18 cellular contexts compared by ENCODE assay signal in the genomic region with DNA sequence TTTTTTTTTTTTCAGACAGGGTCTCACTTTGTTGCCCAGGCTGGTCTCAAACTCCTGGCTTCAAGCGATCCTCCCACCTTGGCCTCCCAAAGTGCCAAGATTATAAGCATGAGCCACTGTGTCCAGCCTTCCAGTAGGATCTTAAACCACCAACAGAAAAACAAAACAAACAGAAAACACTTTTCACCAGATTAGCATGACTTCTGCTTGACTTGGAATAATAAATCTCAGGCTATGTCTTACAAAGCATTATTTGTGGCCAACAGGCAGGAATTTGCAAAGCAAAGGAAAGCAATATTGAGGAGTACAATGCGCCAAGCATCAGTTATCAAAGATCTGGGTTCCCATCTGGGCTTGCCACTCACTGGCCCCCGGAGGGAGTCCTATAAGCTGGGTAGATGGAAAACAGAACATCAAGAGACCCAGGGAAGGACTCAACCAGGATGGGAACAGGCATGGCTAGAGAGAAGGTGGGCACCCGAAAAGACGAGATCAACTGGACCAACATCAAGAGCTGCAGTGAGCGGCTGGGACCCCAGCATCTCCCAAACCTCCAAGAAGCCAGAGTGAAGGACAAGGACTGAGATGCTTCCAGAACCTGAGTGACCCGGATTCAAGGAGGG.
DNase-seq lines count a peak whose midpoint lies in the region; ATAC-seq, FAIRE-seq and TF ChIP-seq lines count a peak whose summit lies in the region.
"Had no signal": no experiment of that assay in that cellular context is flagged by ENCODE, and none has a peak within 500 bp of the region (broad histone marks: within the 10 kb centered on the region; RNA-seq: fewer than 3 reads in every experiment).

No MANE protein-coding gene starts in this region.

- intact Hi-C loops in endothelial cell of umbilical vein (cut with micrococcal nuclease): loop anchor here (2.0 kb wide), 4 partner anchors 199 to 555 kb away; a partner anchor contains a TSS

- dilution Hi-C loops in endothelial cell of umbilical vein (cut with MboI; ENCODE audit: extremely low pct_ligation_motif_present, low sequenced_read_pairs): no loop called here

- TF ChIP-seq CTCF in RWPE1 (conservative IDR thresholded peaks at IDR 0.05; ENCODE audit: low read depth) (no peak), endothelial cell of umbilical vein (IDR thresholded peaks at IDR 0.05; ENCODE audit: extremely low read depth in 1 of 2, insufficient read depth in 1 of 2, low read depth in 1 of 2, low read length in 2 of 2) (no peak), osteocyte (IDR thresholded peaks at IDR 0.05) (peak; percentile 10)

- peaks cover 50% of the 10 kb centered on the region for H3K4me1 ChIP-seq in endothelial cell of umbilical vein (ENCODE audit: control insufficient read depth, extremely low read depth, insufficient read depth, low read length)
- H3K4me1 ChIP-seq: BLaER1 treated with 17β-estradiol and CSF1 and Interleukin-3, amounts not matched to agents 10 nM and 100 nM had no signal

- H3K9me3 ChIP-seq in endothelial cell of umbilical vein (replicated peaks; ENCODE audit: control insufficient read depth, insufficient read depth, low read length): no peaks in the 10 kb centered on the region
- H3K9me3 ChIP-seq: BLaER1 treated with 17β-estradiol and CSF1 and Interleukin-3, amounts not matched to agents 10 nM and 100 nM; suprapubic skin had no signal

- TF ChIP-seq POLR2A in endothelial cell of umbilical vein (IDR thresholded peaks at IDR 0.05; ENCODE audit: low read depth, low read length): no peak

- CTCF ChIA-PET in RWPE1 (lab: Yijun Ruan, JAX): no interaction called here
- CTCF ChIA-PET in endothelial cell of umbilical vein (lab: Charles Lee): no interaction called here

- H3K9ac ChIP-seq in endothelial cell of umbilical vein (replicated peaks; ENCODE audit: extremely low read depth, insufficient read depth, low read length): no peak overlapping the region
- H3K9ac ChIP-seq: BLaER1 treated with 17β-estradiol and CSF1 and Interleukin-3, amounts not matched to agents 10 nM and 100 nM had no signal

- H3K4me1 Mint-ChIP-seq in osteocyte (ENCODE audit: unreplicated experiment): peaks cover 87% of the 10 kb centered on the region

- H4K20me1 ChIP-seq in endothelial cell of umbilical vein (replicated peaks; ENCODE audit: control insufficient read depth, extremely low read depth, insufficient read depth, low read length): no peaks in the 10 kb centered on the region
- H4K20me1 ChIP-seq: BLaER1 treated with 17β-estradiol and CSF1 and Interleukin-3, amounts not matched to agents 10 nM and 100 nM had no signal

- H3K27me3 ChIP-seq in endothelial cell of umbilical vein (ENCODE audit: control insufficient read depth in 2 of 2, insufficient read depth in 2 of 2, low read length in 2 of 2): no peaks in the 10 kb centered on the region
- H3K27me3 ChIP-seq: BLaER1 treated with 17β-estradiol and CSF1 and Interleukin-3, amounts not matched to agents 10 nM and 100 nM; suprapubic skin had no signal

- ATAC-seq in GM19455 (IDR thresholded peaks at IDR 0.05; ENCODE audit: unreplicated experiment) (no peak), GM19395 (IDR thresholded peaks at IDR 0.05; ENCODE audit: unreplicated experiment) (no peak)
- ATAC-seq: activated CD4-positive, CD25-positive, alpha-beta regulatory T cell treated with anti-CD3 and anti-CD28 coated beads, Interleukin-2, amount 50 U/mL, for 24 hours; activated T-helper 17 cell treated with anti-CD3 and anti-CD28 coated beads, Interleukin-2, amount 50 U/mL, for 72 hours had no signal

- H3K4me3 Mint-ChIP-seq in osteocyte (ENCODE audit: unreplicated experiment): no peak overlapping the region

- no peak overlapping the region for H2AFZ ChIP-seq in endothelial cell of umbilical vein (ENCODE audit: low read depth, low read length)

- POLR2A ChIA-PET in RWPE1 (lab: Yijun Ruan, JAX; ENCODE audit: low non-redundant PET) (no interaction called here), endothelial cell of umbilical vein (lab: Charles Lee) (no interaction called here)

- no peaks in the 10 kb centered on the region for H3K79me2 ChIP-seq in endothelial cell of umbilical vein (ENCODE audit: control insufficient read depth, insufficient read depth, low read length)

- H3K9me1 ChIP-seq in endothelial cell of umbilical vein (replicated peaks; ENCODE audit: control insufficient read depth, extremely low read depth, insufficient read depth, low read length): no peaks in the 10 kb centered on the region

- peak overlapping the region; percentile 8; the same call in 1 of the 2 replicates for H3K27ac ChIP-seq in RWPE1
- H3K27ac ChIP-seq in endothelial cell of umbilical vein (ENCODE audit: insufficient read depth, low read depth, low read length): peak overlapping the region; percentile 99
- H3K27ac ChIP-seq: BLaER1 treated with 17β-estradiol and CSF1 and Interleukin-3, amounts not matched to agents 10 nM and 100 nM; suprapubic skin had no signal

- peak; percentile 75 for DNase-seq in EH (ENCODE audit: low read depth)
- no peak for DNase-seq in RWPE1 (ENCODE audit: low spot score)
- peak; percentile 4 for DNase-seq in endothelial cell of umbilical vein (ENCODE audit: low read depth, low spot score)
- DNase-seq in osteocyte (ENCODE audit: extremely low spot score, unreplicated experiment): no peak
- DNase-seq in SK-N-DZ (ENCODE audit: low spot score): no peak
- DNase-seq: activated CD8-positive, alpha-beta memory T cell treated with anti-CD3 and anti-CD28 coated beads for 24 hours; amygdala; NCI-H187 treated with DMSO at 0.1 percent for 48 hours; SHP77 treated with DMSO at 0.1 percent for 48 hours had no signal

- H3K4me2 ChIP-seq in endothelial cell of umbilical vein (ENCODE audit: insufficient read depth, low read length): peak overlapping the region; percentile 78
- H3K4me2 ChIP-seq: BLaER1 treated with 17β-estradiol and CSF1 and Interleukin-3, amounts not matched to agents 10 nM and 100 nM had no signal

- no peaks in the 10 kb centered on the region for H3K9me3 Mint-ChIP-seq in osteocyte (ENCODE audit: unreplicated experiment)
- H3K9me3 Mint-ChIP-seq: activated T-helper 17 cell treated with anti-CD3 and anti-CD28 coated beads, Interleukin-2, amount 50 U/mL, for 72 hours; T-helper 2 cell treated with Interferon-gamma antibody and Interleukin-4, amounts not matched to agents 5 μg/mL and 100 μg/mL, for 36 hours had no signal

- H3K36me3 ChIP-seq in endothelial cell of umbilical vein (ENCODE audit: control insufficient read depth in 2 of 2, extremely low read depth in 1 of 2, insufficient read depth in 2 of 2, low read length in 2 of 2): no peaks in the 10 kb centered on the region
- H3K36me3 ChIP-seq: BLaER1 treated with 17β-estradiol and CSF1 and Interleukin-3, amounts not matched to agents 10 nM and 100 nM; suprapubic skin had no signal

- peak overlapping the region; percentile 97 for H3K27ac Mint-ChIP-seq in osteocyte (ENCODE audit: unreplicated experiment)
- H3K27ac Mint-ChIP-seq: T-helper 2 cell treated with Interferon-gamma antibody and Interleukin-4, amounts not matched to agents 5 μg/mL and 100 μg/mL, for 36 hours had no signal

- no peak overlapping the region for H3K4me3 ChIP-seq in endothelial cell of umbilical vein (replicated peaks in 1 of 3; ENCODE audit: insufficient read depth in 1 of 3, low read depth in 1 of 3, low read length in 3 of 3)
- H3K4me3 ChIP-seq: BLaER1 treated with 17β-estradiol and CSF1 and Interleukin-3, amounts not matched to agents 10 nM and 100 nM; suprapubic skin had no signal

- no peak for FAIRE-seq in endothelial cell of umbilical vein (lab: Jason Lieb, UNC)
- FAIRE-seq: colon, endometrium had no signal

- no peaks in the 10 kb centered on the region for H3K27me3 Mint-ChIP-seq in osteocyte (ENCODE audit: unreplicated experiment)

- H3K36me3 Mint-ChIP-seq in osteocyte (ENCODE audit: unreplicated experiment): no peaks in the 10 kb centered on the region

- no TSS peak for BruUV-seq in endothelial cell of umbilical vein (replicated peaks; lab: Mats Ljungman, UMichigan)

TF ChIP-seq in endothelial cell of umbilical vein, 7 proteins besides CTCF, POLR2A, EP300 and RAD21:
- TF ChIP-seq, protein P1, sequence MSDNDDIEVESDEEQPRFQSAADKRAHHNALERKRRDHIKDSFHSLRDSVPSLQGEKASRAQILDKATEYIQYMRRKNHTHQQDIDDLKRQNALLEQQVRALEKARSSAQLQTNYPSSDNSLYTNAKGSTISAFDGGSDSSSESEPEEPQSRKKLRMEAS (IDR thresholded peaks at IDR 0.05; ENCODE audit: insufficient read depth, insufficient read length): no peak
- no peak for TF ChIP-seq POLR2AphosphoS5 (IDR thresholded peaks at IDR 0.05; ENCODE audit: insufficient read depth, low read depth, low read length)
- no peak for TF ChIP-seq FOS (IDR thresholded peaks at IDR 0.05; ENCODE audit: borderline replicate concordance, insufficient read depth, low read length)
- TF ChIP-seq MYC (IDR thresholded peaks at IDR 0.05; ENCODE audit: low read depth, low read length): no peak

Comparison
In these comparisons a context has a peak if more than half of its experiments do, and no peak if none do; other contexts are left out.
1. DNase-seq: peak in EH (single experiment) and endothelial cell of umbilical vein (single experiment); none in RWPE1 (single experiment), osteocyte (single experiment) and SK-N-DZ (single experiment).